In genomic region chr2:233566141-233566956, GRCh38 we compare ENCODE assay signal across 8 cellular contexts. TPM values are rescaled to one million over a fixed set of nuclear protein-coding genes. Genes with fewer than 3 reads are reported as not detected.
DNase-seq lines count a peak whose midpoint lies in the region; ATAC-seq and TF ChIP-seq lines count a peak whose summit lies in the region.

A gene with protein sequence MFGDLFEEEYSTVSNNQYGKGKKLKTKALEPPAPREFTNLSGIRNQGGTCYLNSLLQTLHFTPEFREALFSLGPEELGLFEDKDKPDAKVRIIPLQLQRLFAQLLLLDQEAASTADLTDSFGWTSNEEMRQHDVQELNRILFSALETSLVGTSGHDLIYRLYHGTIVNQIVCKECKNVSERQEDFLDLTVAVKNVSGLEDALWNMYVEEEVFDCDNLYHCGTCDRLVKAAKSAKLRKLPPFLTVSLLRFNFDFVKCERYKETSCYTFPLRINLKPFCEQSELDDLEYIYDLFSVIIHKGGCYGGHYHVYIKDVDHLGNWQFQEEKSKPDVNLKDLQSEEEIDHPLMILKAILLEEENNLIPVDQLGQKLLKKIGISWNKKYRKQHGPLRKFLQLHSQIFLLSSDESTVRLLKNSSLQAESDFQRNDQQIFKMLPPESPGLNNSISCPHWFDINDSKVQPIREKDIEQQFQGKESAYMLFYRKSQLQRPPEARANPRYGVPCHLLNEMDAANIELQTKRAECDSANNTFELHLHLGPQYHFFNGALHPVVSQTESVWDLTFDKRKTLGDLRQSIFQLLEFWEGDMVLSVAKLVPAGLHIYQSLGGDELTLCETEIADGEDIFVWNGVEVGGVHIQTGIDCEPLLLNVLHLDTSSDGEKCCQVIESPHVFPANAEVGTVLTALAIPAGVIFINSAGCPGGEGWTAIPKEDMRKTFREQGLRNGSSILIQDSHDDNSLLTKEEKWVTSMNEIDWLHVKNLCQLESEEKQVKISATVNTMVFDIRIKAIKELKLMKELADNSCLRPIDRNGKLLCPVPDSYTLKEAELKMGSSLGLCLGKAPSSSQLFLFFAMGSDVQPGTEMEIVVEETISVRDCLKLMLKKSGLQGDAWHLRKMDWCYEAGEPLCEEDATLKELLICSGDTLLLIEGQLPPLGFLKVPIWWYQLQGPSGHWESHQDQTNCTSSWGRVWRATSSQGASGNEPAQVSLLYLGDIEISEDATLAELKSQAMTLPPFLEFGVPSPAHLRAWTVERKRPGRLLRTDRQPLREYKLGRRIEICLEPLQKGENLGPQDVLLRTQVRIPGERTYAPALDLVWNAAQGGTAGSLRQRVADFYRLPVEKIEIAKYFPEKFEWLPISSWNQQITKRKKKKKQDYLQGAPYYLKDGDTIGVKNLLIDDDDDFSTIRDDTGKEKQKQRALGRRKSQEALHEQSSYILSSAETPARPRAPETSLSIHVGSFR (minus strand): TSS chr2:233566782. CDS start chr2:233565554, 1,228 bp downstream.

- peaks cover 0 to 8% (median 0%) of the 10 kb centered on the region in 7 donors for H3K27me3 ChIP-seq in heart right ventricle
- no peaks in the 10 kb centered on the region for H3K27me3 ChIP-seq in trophoblast cell (ENCODE audit: insufficient read depth, low read length)
- H3K27me3 ChIP-seq in tibial nerve, result no peaks in the 10 kb centered on the region

- H4K8ac ChIP-seq in trophoblast cell (ENCODE audit: low read depth, low read length), result peak within 1 kb of the TSS; percentile 83

- no peak within 1 kb of the TSS for H2BK12ac ChIP-seq in trophoblast cell (ENCODE audit: low read length)

- H4K12ac ChIP-seq in trophoblast cell (ENCODE audit: low read depth, low read length), result peak within 1 kb of the TSS; percentile 63

- ATAC-seq in heart right ventricle, result peak; percentile 99 to 100 (median 99)

- 0 to 1% methylated on average over 51 of the region's 51 CpGs for WGBS in heart right ventricle, 2 donors
- no CpG with 5 or more reads among the region's 51 CpGs for WGBS in trophoblast cell (ENCODE audit: extremely low coverage, insufficient coverage, insufficient read length)
- 0 to 1% methylated on average over 36 to 51 of the region's 51 CpGs for WGBS in tibial nerve, 2 donors

- DNase-seq in EL, result peak; percentile 88
- DNase-seq in HEK293T (ENCODE audit: extremely low spot score), result peak; percentile 87
- peak; percentile 86 for DNase-seq in NCI-H1092 treated with DMSO at 0.1 percent for 48 hours (lab: John Stamatoyannopoulos, UW)
- DNase-seq in amniotic epithelial cell (ENCODE audit: low read depth), result peak; percentile 91
- DNase-seq in heart right ventricle, result peak; percentile 85 to 86
- DNase-seq in trophoblast cell, result peak; percentile 87 to 89
- peak; percentile 61 to 65 for DNase-seq in tibial nerve (ENCODE audit: low spot score in 2 of 2)

- H3K4ac ChIP-seq in trophoblast cell (ENCODE audit: low read depth, low read length), result peak within 1 kb of the TSS; percentile 32

- peak within 1 kb of the TSS; percentile 90 for H3K4me2 ChIP-seq in trophoblast cell (ENCODE audit: low read length)

- peak; percentile 35 to 58 for TF ChIP-seq POLR2A in tibial nerve (IDR thresholded peaks at IDR 0.05)

- peak within 1 kb of the TSS; percentile 74 for H3K18ac ChIP-seq in trophoblast cell (ENCODE audit: low read length)

- H3K79me2 ChIP-seq in trophoblast cell (ENCODE audit: control insufficient read depth, insufficient read depth, low read length, poor library complexity), result peaks cover 3% of the 10 kb centered on the region

- CTCF ChIA-PET in HEK293T (lab: Yijun Ruan, JAX), result no interaction called here

- TF ChIP-seq EP300 in tibial nerve (IDR thresholded peaks at IDR 0.05), result peak; percentile 22 to 91

- H3K4me1 ChIP-seq in heart right ventricle (peaks cover 0 to 26% (median 9%) of the 10 kb centered on the region in 9 donors), trophoblast cell (ENCODE audit: control insufficient read depth in 1 of 2, insufficient read depth in 2 of 2, low read length in 2 of 2) (no peaks in the 10 kb centered on the region), tibial nerve (peaks cover 0 to 32% (median 3%) of the 10 kb centered on the region in 4 donors)

- POLR2A ChIA-PET in HEK293T (lab: Yijun Ruan, JAX), result interaction anchor here (0.5 to 1.0 kb wide), 3 partner anchors 8 to 344 kb away, joined by 3 read pairs; no protein-coding TSS in a partner anchor

- H3K14ac ChIP-seq in trophoblast cell (ENCODE audit: low read length), result peak within 1 kb of the TSS; percentile 80

- TF ChIP-seq CTCF in heart right ventricle (IDR thresholded peaks at IDR 0.05) (no peak), tibial nerve (IDR thresholded peaks at IDR 0.05) (peak in 1 of 5 experiments; percentile 7)

- H3K9ac ChIP-seq in trophoblast cell (ENCODE audit: low read length), result peak within 1 kb of the TSS; percentile 87

- H2AFZ ChIP-seq in trophoblast cell (ENCODE audit: insufficient read depth, low read length, poor library complexity), result peak within 1 kb of the TSS; percentile 90

- H3K79me1 ChIP-seq in trophoblast cell (ENCODE audit: low read length), result peaks cover 5% of the 10 kb centered on the region

- peak within 1 kb of the TSS; percentile 85 to 98 (median 94) for H3K27ac ChIP-seq in heart right ventricle
- peak within 1 kb of the TSS; percentile 78 for H3K27ac ChIP-seq in trophoblast cell (ENCODE audit: low read depth, low read length)
- H3K27ac ChIP-seq in tibial nerve, result peak within 1 kb of the TSS; percentile 57 to 96 (median 90)

- intact Hi-C loops in T-helper 1 cell treated with Interleukin-12 subunit alpha and Interleukin-12 subunit beta and Interleukin-4 antibody, amounts not matched to agents 30 ng/mL and 1 ng/mL, for 36 hours (cut with micrococcal nuclease), result loop anchor here (1.0 to 10.0 kb wide), 7 partner anchors 144 to 1012 kb away; partner anchors contain the start of genes EIF4E2, GIGYF2, HJURP and TIGD1
- intact Hi-C loops in heart right ventricle (cut with DNase I), result no loop called here

- H2BK5ac ChIP-seq in trophoblast cell (ENCODE audit: low read depth, low read length, poor library complexity), result peak within 1 kb of the TSS; percentile 68

- no peak within 1 kb of the TSS for H3K23ac ChIP-seq in trophoblast cell (ENCODE audit: low read length)

- H4K91ac ChIP-seq in trophoblast cell (ENCODE audit: low read depth, low read length), result peak within 1 kb of the TSS; percentile 83

- peak within 1 kb of the TSS; percentile 42 for H2BK120ac ChIP-seq in trophoblast cell (ENCODE audit: insufficient read depth, low read length, poor library complexity)

- H3K9me3 ChIP-seq in heart right ventricle (no peaks in the 10 kb centered on the region), trophoblast cell (ENCODE audit: insufficient read depth, low read depth, low read length) (no peaks in the 10 kb centered on the region), tibial nerve (no peaks in the 10 kb centered on the region)

- peak within 1 kb of the TSS; percentile 10 for H2AK5ac ChIP-seq in trophoblast cell (ENCODE audit: low read length)

- H3K36me3 ChIP-seq in heart right ventricle (peaks cover 0 to 14% (median 0%) of the 10 kb centered on the region in 9 donors), trophoblast cell (ENCODE audit: control insufficient read depth in 1 of 2, insufficient read depth in 2 of 2, low read length in 2 of 2) (no peaks in the 10 kb centered on the region), tibial nerve (peaks cover 0 to 12% (median 0%) of the 10 kb centered on the region in 3 donors)

- peak within 1 kb of the TSS; percentile 72 to 97 (median 90) for H3K4me3 ChIP-seq in heart right ventricle
- H3K4me3 ChIP-seq in trophoblast cell (ENCODE audit: low read depth, low read length), result peak within 1 kb of the TSS; percentile 91
- peak within 1 kb of the TSS; percentile 65 to 95 (median 74) for H3K4me3 ChIP-seq in tibial nerve

TF ChIP-seq in HEK293T, 16 proteins besides CTCF, POLR2A, EP300 and RAD21:
- TF ChIP-seq L3MBTL2 (conservative IDR thresholded peaks at IDR 0.05), result peak; percentile 20; the same call in 1 of the 2 replicates
- TF ChIP-seq ELF4 (IDR thresholded peaks at IDR 0.05), result no peak
- TF ChIP-seq TARDBP (IDR thresholded peaks at IDR 0.05), result no peak
- no peak for TF ChIP-seq HDGF (IDR thresholded peaks at IDR 0.05; ENCODE audit: borderline replicate concordance)
- TF ChIP-seq BHLHE40 (IDR thresholded peaks at IDR 0.05; ENCODE audit: borderline replicate concordance), result no peak
- TF ChIP-seq, protein P1, sequence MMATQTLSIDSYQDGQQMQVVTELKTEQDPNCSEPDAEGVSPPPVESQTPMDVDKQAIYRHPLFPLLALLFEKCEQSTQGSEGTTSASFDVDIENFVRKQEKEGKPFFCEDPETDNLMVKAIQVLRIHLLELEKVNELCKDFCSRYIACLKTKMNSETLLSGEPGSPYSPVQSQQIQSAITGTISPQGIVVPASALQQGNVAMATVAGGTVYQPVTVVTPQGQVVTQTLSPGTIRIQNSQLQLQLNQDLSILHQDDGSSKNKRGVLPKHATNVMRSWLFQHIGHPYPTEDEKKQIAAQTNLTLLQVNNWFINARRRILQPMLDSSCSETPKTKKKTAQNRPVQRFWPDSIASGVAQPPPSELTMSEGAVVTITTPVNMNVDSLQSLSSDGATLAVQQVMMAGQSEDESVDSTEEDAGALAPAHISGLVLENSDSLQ (IDR thresholded peaks at IDR 0.05), result peak; percentile 97
- no peak for TF ChIP-seq NFRKB (IDR thresholded peaks at IDR 0.05)
- no peak for TF ChIP-seq FOXA1 (IDR thresholded peaks at IDR 0.05)
TF ChIP-seq in HEK293T: peak in this region for 2.

RNA-seq across cellular contexts. Expression of the gene that starts here (rescaled TPM):
- total RNA-seq in T-helper 1 cell treated with Interleukin-12 subunit alpha and Interleukin-12 subunit beta and Interleukin-4 antibody, amounts not matched to agents 30 ng/mL and 1 ng/mL, for 36 hours, result 10.3 and 11.0 TPM in 2 replicates
- 10 to 100 TPM; 12.0 to 19.8 (median 16.1) TPM for total RNA-seq in heart right ventricle
- 10 to 100 TPM in 1 of 2 donors, 1 to 10 TPM in 1; 9.1 to 32.8 TPM for polyA plus RNA-seq in heart right ventricle
- polyA plus RNA-seq in trophoblast cell (2013), result 15.9 and 17.0 TPM in 2 replicates
- 10 to 100 TPM; 41.7 to 68.0 (median 54.2) TPM for total RNA-seq in tibial nerve

Comparison
In these comparisons a context has a peak if more than half of its experiments do, and no peak if none do; other contexts are left out.
1. Peak in every context shown above with its lines: DNase-seq, ATAC-seq, H3K4me3 ChIP-seq and H3K27ac ChIP-seq.